ENCODE assay signal across 32 cellular contexts in genomic region chr2:31300309-31300708, GRCh38.
"Had no signal": no experiment of that assay in that cellular context is flagged by ENCODE, and none has a peak within 500 bp of the region (broad histone marks: within the 10 kb centered on the region; RNA-seq: fewer than 3 reads in every experiment).

No MANE protein-coding gene starts in this region.

- DNase-seq: activated CD4-positive, alpha-beta memory T cell treated with anti-CD3 and anti-CD28 coated beads for 36 hours; activated CD4-positive, alpha-beta T cell treated with anti-CD3 and anti-CD28 coated beads for 36 hours; activated CD4-positive, alpha-beta T cell treated with anti-CD3 and anti-CD28 coated beads, Interleukin-2, amount 10 ng/mL, durations not matched to agents 24 days and 14 days; activated CD4-positive, CD25-positive, alpha-beta regulatory T cell; activated CD4-positive, CD25-positive, alpha-beta regulatory T cell treated with anti-CD3 and anti-CD28 coated beads, Interleukin-2, amount 50 U/mL, for 72 hours; activated CD8-positive, alpha-beta memory T cell treated with anti-CD3 and anti-CD28 coated beads, Interleukin-2, amount 10 ng/mL, durations not matched to agents 7 days and 5 days; activated CD8-positive, alpha-beta memory T cell treated with anti-CD3 and anti-CD28 coated beads, Interleukin-2, amount 50 U/mL, for 4 hours; activated CD8-positive, alpha-beta T cell treated with anti-CD3 and anti-CD28 coated beads, Interleukin-2, amount 10 ng/mL, durations not matched to agents 7 days and 5 days; activated effector memory CD4-positive, alpha-beta T cell treated with anti-CD3 and anti-CD28 coated beads, Interleukin-2, amount 50 U/mL, for 16 hours; activated naive CD4-positive, alpha-beta T cell treated with anti-CD3 and anti-CD28 coated beads for 36 hours; activated naive CD8-positive, alpha-beta T cell treated with anti-CD3 and anti-CD28 coated beads for 36 hours; activated naive CD8-positive, alpha-beta T cell treated with anti-CD3 and anti-CD28 coated beads, Interleukin-2, amount 50 U/mL, for 24 hours; activated T-cell treated with anti-CD3 and anti-CD28 coated beads, Interleukin-2, amount 50 U/mL, for 1 hour; activated T-cell treated with anti-CD3 and anti-CD28 coated beads, Interleukin-2, amount 50 U/mL, for 48 hours; adrenal gland; amygdala; aorta; body of pancreas; central memory CD4-positive, alpha-beta T cell; cerebellar nuclear complex; colonic mucosa; effector CD8-positive, alpha-beta T cell; heart left ventricle; T-helper 1 cell; T-helper 17 cell; T1000 had no signal

- H3K4me1 Mint-ChIP-seq: activated CD8-positive, alpha-beta memory T cell treated with anti-CD3 and anti-CD28 coated beads, Interleukin-2, amount 10 ng/mL, durations not matched to agents 7 days and 5 days; activated naive CD4-positive, alpha-beta T cell treated with anti-CD3 and anti-CD28 coated beads, Interleukin-2, amount 50 U/mL, for 24 hours; activated naive CD8-positive, alpha-beta T cell treated with anti-CD3 and anti-CD28 coated beads for 36 hours had no signal

- H3K27me3 ChIP-seq: adrenal gland, body of pancreas, cardiac muscle cell, colonic mucosa, heart left ventricle had no signal

- H3K36me3 Mint-ChIP-seq: activated CD4-positive, alpha-beta memory T cell treated with anti-CD3 and anti-CD28 coated beads for 36 hours; activated CD8-positive, alpha-beta memory T cell treated with anti-CD3 and anti-CD28 coated beads, Interleukin-2, amount 10 ng/mL, durations not matched to agents 7 days and 5 days; activated naive CD4-positive, alpha-beta T cell treated with anti-CD3 and anti-CD28 coated beads, Interleukin-2, amount 50 U/mL, for 24 hours; activated naive CD8-positive, alpha-beta T cell treated with anti-CD3 and anti-CD28 coated beads for 36 hours had no signal

- H3K4me3 Mint-ChIP-seq: activated CD4-positive, alpha-beta memory T cell treated with anti-CD3 and anti-CD28 coated beads for 36 hours; activated CD4-positive, alpha-beta T cell treated with anti-CD3 and anti-CD28 coated beads for 36 hours; activated CD4-positive, alpha-beta T cell treated with anti-CD3 and anti-CD28 coated beads, Interleukin-2, amount 10 ng/mL, durations not matched to agents 24 days and 14 days; activated CD8-positive, alpha-beta memory T cell treated with anti-CD3 and anti-CD28 coated beads, Interleukin-2, amount 10 ng/mL, durations not matched to agents 7 days and 5 days; activated CD8-positive, alpha-beta T cell treated with anti-CD3 and anti-CD28 coated beads, Interleukin-2, amount 10 ng/mL, durations not matched to agents 7 days and 5 days; activated naive CD4-positive, alpha-beta T cell treated with anti-CD3 and anti-CD28 coated beads for 36 hours; activated naive CD4-positive, alpha-beta T cell treated with anti-CD3 and anti-CD28 coated beads, Interleukin-2, amount 50 U/mL, for 24 hours; activated naive CD8-positive, alpha-beta T cell treated with anti-CD3 and anti-CD28 coated beads for 36 hours; activated naive CD8-positive, alpha-beta T cell treated with anti-CD3 and anti-CD28 coated beads, Interleukin-2, amount 50 U/mL, for 24 hours; activated T-helper 1 cell treated with anti-CD3 and anti-CD28 coated beads, Interleukin-12 subunit alpha, Interleukin-12 subunit beta, Interleukin-2, Interleukin-4 antibody, amounts not matched to agents 30 ng/mL and 10 ng/mL and 1 ng/mL, durations not matched to agents 14 hours and 24 hours and 36 hours; T-helper 17 cell; T-helper 2 cell treated with Interferon-gamma antibody and Interleukin-4, amounts not matched to agents 5 μg/mL and 100 μg/mL, for 36 hours had no signal

- H3K27me3 Mint-ChIP-seq: activated CD4-positive, alpha-beta T cell treated with anti-CD3 and anti-CD28 coated beads for 36 hours had no signal

- H3K9me3 ChIP-seq: adrenal gland, body of pancreas, colonic mucosa, heart left ventricle had no signal

- H3K9me3 Mint-ChIP-seq: activated CD4-positive, alpha-beta memory T cell treated with anti-CD3 and anti-CD28 coated beads for 36 hours; activated CD4-positive, alpha-beta T cell treated with anti-CD3 and anti-CD28 coated beads, Interleukin-2, amount 10 ng/mL, durations not matched to agents 24 days and 14 days; activated naive CD4-positive, alpha-beta T cell treated with anti-CD3 and anti-CD28 coated beads for 36 hours; activated naive CD4-positive, alpha-beta T cell treated with anti-CD3 and anti-CD28 coated beads, Interleukin-2, amount 50 U/mL, for 24 hours; activated naive CD8-positive, alpha-beta T cell treated with anti-CD3 and anti-CD28 coated beads for 36 hours; activated naive CD8-positive, alpha-beta T cell treated with anti-CD3 and anti-CD28 coated beads, Interleukin-2, amount 50 U/mL, for 24 hours; activated T-helper 1 cell treated with anti-CD3 and anti-CD28 coated beads, Interleukin-12 subunit alpha, Interleukin-12 subunit beta, Interleukin-2, Interleukin-4 antibody, amounts not matched to agents 30 ng/mL and 10 ng/mL and 1 ng/mL, durations not matched to agents 14 hours and 24 hours and 36 hours; activated T-helper 2 cell treated with anti-CD3 and anti-CD28 coated beads, Interferon-gamma antibody, Interleukin-2, Interleukin-4, amounts not matched to agents 10 μg/mL and 5 μg/mL and 100 μg/mL, durations not matched to agents 14 hours and 24 hours and 36 hours; T-helper 2 cell treated with Interferon-gamma antibody and Interleukin-4, amounts not matched to agents 5 μg/mL and 100 μg/mL, for 36 hours had no signal

- H3K27ac Mint-ChIP-seq: activated CD4-positive, alpha-beta memory T cell treated with anti-CD3 and anti-CD28 coated beads for 36 hours; activated CD4-positive, alpha-beta T cell treated with anti-CD3 and anti-CD28 coated beads for 36 hours; activated CD4-positive, alpha-beta T cell treated with anti-CD3 and anti-CD28 coated beads, Interleukin-2, amount 10 ng/mL, durations not matched to agents 24 days and 14 days; activated CD8-positive, alpha-beta memory T cell treated with anti-CD3 and anti-CD28 coated beads, Interleukin-2, amount 10 ng/mL, durations not matched to agents 7 days and 5 days; activated CD8-positive, alpha-beta T cell treated with anti-CD3 and anti-CD28 coated beads, Interleukin-2, amount 10 ng/mL, durations not matched to agents 7 days and 5 days; activated naive CD4-positive, alpha-beta T cell treated with anti-CD3 and anti-CD28 coated beads for 36 hours; activated naive CD4-positive, alpha-beta T cell treated with anti-CD3 and anti-CD28 coated beads, Interleukin-2, amount 50 U/mL, for 24 hours; activated naive CD8-positive, alpha-beta T cell treated with anti-CD3 and anti-CD28 coated beads for 36 hours; activated naive CD8-positive, alpha-beta T cell treated with anti-CD3 and anti-CD28 coated beads, Interleukin-2, amount 50 U/mL, for 24 hours; activated T-helper 1 cell treated with anti-CD3 and anti-CD28 coated beads, Interleukin-12 subunit alpha, Interleukin-12 subunit beta, Interleukin-2, Interleukin-4 antibody, amounts not matched to agents 30 ng/mL and 10 ng/mL and 1 ng/mL, durations not matched to agents 14 hours and 24 hours and 36 hours; activated T-helper 2 cell treated with anti-CD3 and anti-CD28 coated beads, Interferon-gamma antibody, Interleukin-2, Interleukin-4, amounts not matched to agents 10 μg/mL and 5 μg/mL and 100 μg/mL, durations not matched to agents 14 hours and 24 hours and 36 hours; T-helper 17 cell; T-helper 2 cell treated with Interferon-gamma antibody and Interleukin-4, amounts not matched to agents 5 μg/mL and 100 μg/mL, for 36 hours had no signal

- ATAC-seq: activated CD4-positive, alpha-beta T cell treated with anti-CD3 and anti-CD28 coated beads for 36 hours; activated CD8-positive, alpha-beta memory T cell treated with anti-CD3 and anti-CD28 coated beads, Interleukin-2, amount 10 ng/mL, durations not matched to agents 7 days and 5 days; activated CD8-positive, alpha-beta T cell treated with anti-CD3 and anti-CD28 coated beads, Interleukin-2, amount 10 ng/mL, durations not matched to agents 7 days and 5 days; activated naive CD8-positive, alpha-beta T cell treated with anti-CD3 and anti-CD28 coated beads, Interleukin-2, amount 50 U/mL, for 24 hours; body of pancreas; esophagus mucosa; heart left ventricle; T-helper 17 cell had no signal

- H3K36me3 ChIP-seq: adrenal gland, cardiac muscle cell, colonic mucosa, heart left ventricle had no signal

- H3K4me3 ChIP-seq: adrenal gland, body of pancreas, cardiac muscle cell, colonic mucosa, heart left ventricle had no signal

- H3K27ac ChIP-seq: adrenal gland, body of pancreas, cardiac muscle cell, colonic mucosa, heart left ventricle had no signal

- H3K4me1 ChIP-seq: body of pancreas, colonic mucosa had no signal
